ENCODE assay signal across 9 cellular contexts in genomic region chr2:40339026-40339425, GRCh38.
"Had no signal": no experiment of that assay in that cellular context is flagged by ENCODE, and none has a peak within 500 bp of the region (broad histone marks: within the 10 kb centered on the region; RNA-seq: fewer than 3 reads in every experiment).

No MANE protein-coding gene starts in this region.

- H3K27ac Mint-ChIP-seq: HFFc6 had no signal

- H3K9me3 ChIP-seq: HAP-1 had no signal

- H3K36me3 ChIP-seq: HAP-1 had no signal

- H3K4me1 ChIP-seq: HAP-1 had no signal

- H3K9me3 Mint-ChIP-seq: HFFc6 had no signal

- H3K4me3 ChIP-seq: GM23248, HAP-1, K562 had no signal

- H3K4me3 Mint-ChIP-seq: HFFc6 had no signal

- DNase-seq: GM23248, GOT3, H7, HFFc6 had no signal

- H3K27ac ChIP-seq: GM23248, HL-60 had no signal

- ATAC-seq: HCT116, HepG2, K562 had no signal

- H3K9ac ChIP-seq: GM23248 had no signal
